ENCODE assay signal across 8 cellular contexts in the genomic region with DNA sequence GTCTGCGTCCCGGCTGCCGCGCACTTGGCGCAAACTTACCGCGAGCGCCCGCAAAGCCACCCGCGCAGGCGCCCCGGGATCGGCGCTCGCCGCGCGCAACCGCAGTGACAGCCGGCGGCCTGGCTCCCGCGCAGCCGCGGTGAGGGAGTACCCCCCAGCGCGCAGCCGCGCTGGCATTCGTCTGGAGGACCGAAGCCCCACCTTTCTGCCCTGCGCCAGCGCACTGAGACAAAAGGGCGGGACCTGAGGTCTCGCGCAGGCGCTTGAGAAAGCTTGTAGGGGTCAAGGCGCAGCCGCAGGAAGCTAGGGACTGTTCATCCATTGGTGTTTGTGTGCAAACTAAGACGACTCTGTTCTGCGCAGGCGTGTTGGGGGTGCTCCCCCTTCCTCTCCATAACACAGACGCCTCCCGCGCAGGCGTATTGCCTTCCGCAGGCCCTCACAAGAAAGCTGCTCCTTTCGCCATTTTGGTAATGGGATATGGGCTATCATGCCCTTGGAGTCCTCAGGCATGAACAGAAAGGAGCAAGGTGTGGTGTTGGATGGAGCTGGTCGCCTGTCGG. TPM values are rescaled to one million over a fixed set of nuclear protein-coding genes. Genes with fewer than 3 reads are reported as not detected.
DNase-seq lines count a peak whose midpoint lies in the region; ATAC-seq and TF ChIP-seq lines count a peak whose summit lies in the region.

A gene (minus strand): TSS at position 91 of the 563 bp plus-strand sequence. CDS start 558 bp downstream, outside the sequence.

- peak; percentile 76 to 86 for TF ChIP-seq POLR2A in uterus (IDR thresholded peaks at IDR 0.05)

- DNase-seq in NCI-H187 treated with DMSO at 0.1 percent for 48 hours (lab: John Stamatoyannopoulos, UW) (peak; percentile 98), anterior cingulate cortex (lab: John Stamatoyannopoulos, UW) (peak; percentile 94 to 100 (median 99)), right cardiac atrium (peak; percentile 100), pulmonary artery endothelial cell (ENCODE audit: low read depth, low spot score) (peak; percentile 100), uterus (peak; percentile 99 to 100)

- H3K4me1 ChIP-seq in right cardiac atrium (ENCODE audit: control insufficient read depth, insufficient read depth, low read length) (no peaks in the 10 kb centered on the region), uterus (peaks cover 0 to under 1% of the 10 kb centered on the region in 2 donors)

- intact Hi-C loops in T-helper 2 cell treated with Interferon-gamma antibody and Interleukin-4, amounts not matched to agents 100 ng/mL and 5 ng/mL, for 36 hours (cut with micrococcal nuclease): loop anchor here (1.0 to 5.0 kb wide), 5 partner anchors 25 to 441 kb away; a partner anchor contains a TSS
- intact Hi-C loops in right cardiac atrium (cut with DNase I) (loop anchor here in 1 of 4 donors (5.0 to 10.0 kb wide), 2 partner anchors 224 to 343 kb away; a partner anchor contains a TSS), uterus (cut with DNase I; ENCODE audit: low total_unique reads) (loop anchor here (5.0 kb wide), 1 partner anchor 49 kb away; a partner anchor contains a TSS)

- H3K4me3 ChIP-seq in right cardiac atrium (ENCODE audit: low read length) (peak within 1 kb of the TSS; percentile 92), uterus (peak within 1 kb of the TSS; percentile 86 to 92)

- TF ChIP-seq CTCF in uterus (IDR thresholded peaks at IDR 0.05): peak in 1 of 4 experiments; percentile 16

- H3K9me3 ChIP-seq in right cardiac atrium (ENCODE audit: control insufficient read depth, low read length): no peaks in the 10 kb centered on the region
- no peaks in the 10 kb centered on the region for H3K9me3 ChIP-seq in uterus

- H3K27ac ChIP-seq in right cardiac atrium (ENCODE audit: low read length) (peak within 1 kb of the TSS; percentile 99), uterus (peak within 1 kb of the TSS; percentile 96 to 100)

- ATAC-seq in GM18499 (IDR thresholded peaks at IDR 0.05; ENCODE audit: insufficient read depth, unreplicated experiment): peak; percentile 65
- peak; percentile 65 for ATAC-seq in HG02943 (IDR thresholded peaks at IDR 0.05; ENCODE audit: low read depth, unreplicated experiment)
- peak; percentile 88 to 90 for ATAC-seq in right cardiac atrium

- H3K27me3 ChIP-seq in right cardiac atrium (ENCODE audit: control insufficient read depth, insufficient read depth) (no peaks in the 10 kb centered on the region), uterus (no peaks in the 10 kb centered on the region)

- H3K36me3 ChIP-seq in uterus: no peaks in the 10 kb centered on the region

- under 1% methylated on average over 51 of the region's 51 CpGs for WGBS in right cardiac atrium

RNA-seq across cellular contexts. Expression of the gene that starts here (rescaled TPM):
- total RNA-seq in T-helper 2 cell treated with Interferon-gamma antibody and Interleukin-4, amounts not matched to agents 100 ng/mL and 5 ng/mL, for 36 hours: 61.0 and 72.0 TPM in 2 replicates
- total RNA-seq in right cardiac atrium (10 to 100 TPM; 20.8 to 25.4 (median 24.2) TPM), pulmonary artery endothelial cell (10.6 and 11.6 TPM in 2 replicates), uterus (10 to 100 TPM; 22.1 to 78.4 (median 55.2) TPM)
- polyA plus RNA-seq in right cardiac atrium: 10.8 TPM

Comparison
In these comparisons a context has a peak if more than half of its experiments do, and no peak if none do; other contexts are left out.
1. Peak in every context shown above with its lines: DNase-seq, ATAC-seq, H3K4me3 ChIP-seq and H3K27ac ChIP-seq.